ENCODE assay signal across 29 cellular contexts in the genomic region with DNA sequence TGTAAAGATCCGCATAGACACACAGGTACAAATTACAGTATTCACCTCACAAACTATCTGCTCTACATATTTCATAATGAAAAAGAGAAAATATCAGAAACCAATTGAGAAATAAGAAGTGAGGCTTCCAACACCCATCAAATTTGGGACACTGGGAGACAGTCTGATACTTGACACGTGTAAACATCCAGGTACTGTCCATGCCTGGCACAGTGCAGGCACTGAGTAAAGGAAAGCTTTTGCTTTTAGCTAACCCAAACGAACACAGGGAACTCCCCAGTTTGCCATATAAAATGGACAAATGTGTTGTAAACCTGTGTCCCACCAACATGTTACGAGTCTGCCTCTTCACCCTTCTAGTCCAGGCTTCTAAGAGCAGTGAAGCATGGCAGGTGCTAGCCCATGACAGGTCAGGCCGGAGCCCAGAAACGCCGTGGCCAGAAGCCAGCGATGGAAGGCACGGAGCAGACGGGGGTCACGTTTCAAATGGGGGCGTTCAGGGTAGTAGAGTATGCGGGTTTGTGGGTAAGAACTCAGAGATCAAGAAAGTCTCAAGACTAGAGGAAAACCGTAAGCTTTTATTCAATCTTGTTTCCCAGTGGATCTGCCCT. TPM values are rescaled to one million over a fixed set of nuclear protein-coding genes. Genes with fewer than 3 reads are reported as not detected.
A peak's percentile ranks its signal among the peaks of the same experiment; 100 is the strongest.
DNase-seq lines count a peak whose midpoint lies in the region; ATAC-seq, FAIRE-seq and TF ChIP-seq lines count a peak whose summit lies in the region.
"Had no signal": no experiment of that assay in that cellular context is flagged by ENCODE, and none has a peak within 500 bp of the region (broad histone marks: within the 10 kb centered on the region; RNA-seq: fewer than 3 reads in every experiment).

No MANE protein-coding gene starts in this region.

- no peak overlapping the region for H2BK20ac ChIP-seq in H1 (ENCODE audit: low read length)

- H3K18ac ChIP-seq in H1 (ENCODE audit: extremely low read depth, low read length) = no peak overlapping the region

- H2AK5ac ChIP-seq in H1 (ENCODE audit: low read depth, low read length) = 0 out of 2 replicates have a peak overlapping the region, but pooled peaks have one; percentile 44

- H3K23ac ChIP-seq in H1 (ENCODE audit: insufficient read length) = no peak overlapping the region

- no peak overlapping the region for H3K4me2 ChIP-seq in H1 (ENCODE audit: insufficient read depth in 1 of 2, low read depth in 2 of 2, low read length in 2 of 2)

- no peak overlapping the region for H3K27ac ChIP-seq in H1 (ENCODE audit: low read depth, low read length)
- H3K27ac ChIP-seq: esophagus muscularis mucosa, prostate gland, SJSA1, upper lobe of right lung had no signal

- peaks cover 6 to 19% (median 8%) of the 10 kb centered on the region in 4 experiments; a peak in 6 of 7 replicates for H3K4me1 ChIP-seq in H1 (replicated peaks in 1 of 4; ENCODE audit: control insufficient read depth in 3 of 4, insufficient read depth in 4 of 4, low read length in 3 of 4)
- H3K4me1 ChIP-seq: prostate gland, SJSA1, upper lobe of right lung had no signal

- no peak overlapping the region for H3K56ac ChIP-seq in H1 (replicated peaks; ENCODE audit: insufficient read length, low read depth, low read length)

- no peaks in the 10 kb centered on the region for H3K79me2 ChIP-seq in H1 (ENCODE audit: control insufficient read depth in 1 of 2, insufficient read depth in 2 of 2, low read length in 2 of 2)

- TF ChIP-seq CTCF in H1 (IDR thresholded peaks at IDR 0.05; ENCODE audit: control extremely low read depth in 1 of 3, insufficient read depth in 1 of 3, low read depth in 1 of 3, low read length in 3 of 3) = no peak
- TF ChIP-seq CTCF in GM10248 (IDR thresholded peaks at IDR 0.05; ENCODE audit: control extremely low read depth, extremely low read depth, low read depth, missing control alignments) = no peak

- intact Hi-C loops in Right ventricle myocardium inferior (cut with DNase I) = no loop called here
- intact Hi-C loops in cardiac septum (cut with DNase I) = no loop called here

- WGBS in H1 (ENCODE audit: extremely low coverage in 1 of 2, insufficient coverage in 1 of 2, insufficient read length in 1 of 2, insufficient replicate concordance in 2 of 2, low coverage in 1 of 2, low lambda C conversion rate in 2 of 2, missing lambda C conversion rate in 1 of 2), 2 experiments = 90% methylated on average over 14 of the region's 14 CpGs; no CpG with 5 or more reads in 1 of the 2 experiments

- no peak for TF ChIP-seq EP300 in H1 (IDR thresholded peaks at IDR 0.05; ENCODE audit: borderline replicate concordance in 1 of 2, low read depth in 2 of 2, low read length in 2 of 2)

- H3K4ac ChIP-seq in H1 (replicated peaks; ENCODE audit: insufficient read length, low read depth, low read length) = no peak overlapping the region

- no peak overlapping the region for H2AFZ ChIP-seq in H1 (ENCODE audit: low read length)

- no peak overlapping the region; the same call in 1 of the 2 replicates for H2BK12ac ChIP-seq in H1 (ENCODE audit: low read depth, low read length)

- no peak overlapping the region for H2BK5ac ChIP-seq in H1 (ENCODE audit: low read depth, low read length)

- ATAC-seq in Right ventricle myocardium inferior = peak; percentile 33
- no peak for ATAC-seq in GM18873 (IDR thresholded peaks at IDR 0.05; ENCODE audit: low FRiP score, unreplicated experiment)
- ATAC-seq in GM19467 (IDR thresholded peaks at IDR 0.05; ENCODE audit: unreplicated experiment) = no peak
- ATAC-seq: activated CD4-positive, CD25-positive, alpha-beta regulatory T cell treated with anti-CD3 and anti-CD28 coated beads, Interleukin-2, amount 50 U/mL, for 24 hours; CD8-positive, alpha-beta T cell; effector memory CD8-positive, alpha-beta T cell; Panc1; upper lobe of right lung had no signal

- no peaks in the 10 kb centered on the region for H3K9me3 ChIP-seq in H1 (ENCODE audit: insufficient read depth in 2 of 2, low read depth in 1 of 2, low read length in 1 of 2)
- H3K9me3 ChIP-seq: esophagus muscularis mucosa, prostate gland, SJSA1, upper lobe of right lung had no signal

- H4K5ac ChIP-seq in H1 (ENCODE audit: insufficient read length, low read depth, low read length) = no peak overlapping the region

- no peak overlapping the region for H3K4me3 ChIP-seq in H1 (ENCODE audit: extremely low read depth in 1 of 4, insufficient read depth in 2 of 4, low read depth in 3 of 4, low read length in 4 of 4)
- H3K4me3 ChIP-seq: esophagus muscularis mucosa, prostate gland, SJSA1, upper lobe of right lung had no signal

- TF ChIP-seq POLR2A in H1 (IDR thresholded peaks at IDR 0.05; ENCODE audit: control extremely low read depth in 1 of 2, low read depth in 2 of 2, low read length in 2 of 2) = no peak

- H3K79me1 ChIP-seq in H1 (ENCODE audit: low read depth, low read length) = 0 out of 2 replicates have a peak, but pooled peaks cover 6% of the 10 kb centered on the region

- TF ChIP-seq RAD21 in H1 (IDR thresholded peaks at IDR 0.05 in 1 of 2, conservative IDR thresholded peaks at IDR 0.05 in 1 of 2; ENCODE audit: low read depth in 2 of 2, low read length in 2 of 2) = no peak

- H2BK120ac ChIP-seq in H1 (replicated peaks; ENCODE audit: low read depth, low read length) = no peak overlapping the region

- no peak overlapping the region for H3K9ac ChIP-seq in H1 (replicated peaks in 1 of 4; ENCODE audit: extremely low read depth in 1 of 4, low read depth in 3 of 4, low read length in 3 of 4)

- no peak overlapping the region for H3K14ac ChIP-seq in H1 (ENCODE audit: insufficient read length)

- no peaks in the 10 kb centered on the region; a peak in 1 of 8 replicates for H3K36me3 ChIP-seq in H1 (ENCODE audit: control insufficient read depth in 2 of 4, insufficient read depth in 4 of 4, low read length in 3 of 4)
- H3K36me3 ChIP-seq: esophagus muscularis mucosa, prostate gland, upper lobe of right lung had no signal

- H3K23me2 ChIP-seq in H1 (ENCODE audit: low read depth, low read length) = no peaks in the 10 kb centered on the region

- CTCF ChIA-PET in H1 (lab: Charles Lee; ENCODE audit: partially characterized antibody) (interaction anchor here (0.6 to 1.5 kb wide), 2 partner anchors 11 to 503 kb away, joined by 3 to 5 read pairs; no protein-coding TSS in a partner anchor), GM10248 (lab: Yijun Ruan, JAX) (interaction anchor here (1.0 kb wide), 1 partner anchor 21 kb away, joined by 3 read pairs; no protein-coding TSS in a partner anchor)

- H3K27me3 ChIP-seq in H1 (replicated peaks in 1 of 4; ENCODE audit: control insufficient read depth in 3 of 4, extremely low read depth in 1 of 4, insufficient read depth in 3 of 4, low read length in 3 of 4) = no peaks in the 10 kb centered on the region
- H3K27me3 ChIP-seq: esophagus muscularis mucosa, SJSA1, upper lobe of right lung had no signal

- H2BK15ac ChIP-seq in H1 (ENCODE audit: low read length) = no peak overlapping the region

- FAIRE-seq in H1 (lab: Jason Lieb, UNC) = no peak
- FAIRE-seq: A204.1, colon, frontal cortex, TTC549 had no signal

- no peak overlapping the region for H4K91ac ChIP-seq in H1 (replicated peaks; ENCODE audit: insufficient read length, low read length)

- H4K8ac ChIP-seq in H1 (ENCODE audit: extremely low read depth, insufficient read depth, low read length) = no peak overlapping the region

- H4K20me1 ChIP-seq in H1 (replicated peaks in 1 of 2; ENCODE audit: control insufficient read depth in 1 of 2, insufficient read depth in 2 of 2, low read length in 2 of 2) = peaks cover 0 to 11% of the 10 kb centered on the region in 2 experiments

- POLR2A ChIA-PET in H1 (lab: Charles Lee; ENCODE audit: partially characterized antibody) = no interaction called here
- POLR2A ChIA-PET in GM10248 (lab: Yijun Ruan, JAX) = no interaction called here

- no peak for DNase-seq in Right ventricle myocardium inferior (ENCODE audit: missing footprints)
- no peak for DNase-seq in cardiac septum (ENCODE audit: low spot score)
- no peak for DNase-seq in H1 (ENCODE audit: low read depth in 1 of 2, low spot score in 2 of 2)
- peak; percentile 27 for DNase-seq in kidney glomerular epithelial cell (lab: John Stamatoyannopoulos, UW)
- DNase-seq in NCI-H82 (lab: John Stamatoyannopoulos, UW) = no peak
- no peak for DNase-seq in GM10248 (ENCODE audit: extremely low spot score)
- DNase-seq: activated CD4-positive, alpha-beta memory T cell treated with anti-CD3 and anti-CD28 coated beads for 36 hours; activated effector memory CD4-positive, alpha-beta T cell treated with Interleukin-2 at 50 U/mL for 16 hours; CD8-positive, alpha-beta T cell; DMS53; effector memory CD8-positive, alpha-beta T cell; H7; hypothalamus; mammary epithelial cell; NCI-H1048; NCI-H1930; NK-92 treated with Interleukin-12 subunit alpha and Interleukin-12 subunit beta, amount 100 ng/mL, for 24 hours; upper lobe of right lung had no signal

TF ChIP-seq in H1, 55 proteins besides CTCF, POLR2A, EP300 and RAD21:
- no peak for TF ChIP-seq RXRA (IDR thresholded peaks at IDR 0.05; ENCODE audit: insufficient read depth, low read depth, low read length)

RNA-seq across cellular contexts. Expression of gene CDH2, which starts 27.0 kb away (rescaled TPM):
- 293 TPM for total RNA-seq in Right ventricle myocardium inferior
- total RNA-seq in cardiac septum = 367 TPM
- total RNA-seq in H1 (2021; fragmentation: NEBNext Ultra II Directional; extraction: Animal tissue kit (Norgen Biotek cat#: 25700)) = 53.8 and 56.5 TPM in 2 replicates
- polyA plus RNA-seq in H1 (2011; rRNA removed) = 12.4 and 15.0 TPM in 2 replicates
- 19.3 TPM for polyA plus RNA-seq in H1 (2011; cell fraction: cytosol; rRNA removed)
- 17.3 TPM for polyA plus RNA-seq in H1 (2011; cell fraction: nucleus; rRNA removed)
- 19.6 to 43.7 TPM (median 29.0 TPM) in 4 replicates for polyA plus RNA-seq in H1 (2012, experiment 1 of 2)
- polyA plus RNA-seq in H1 (2012, experiment 2 of 2) = 2.8 TPM
- 73.3 TPM for polyA plus RNA-seq in H1 (2013, experiment 1 of 2)
- 72.4 TPM for polyA plus RNA-seq in H1 (2013, experiment 2 of 2)
- polyA minus RNA-seq in H1 (2011; rRNA and poly(A)+ RNA removed) = 59.4 and 75.0 TPM in 2 replicates
- polyA minus RNA-seq in H1 (2011; cell fraction: cytosol; rRNA and poly(A)+ RNA removed) = 22.8 TPM
- polyA minus RNA-seq in H1 (2011; cell fraction: nucleus; rRNA and poly(A)+ RNA removed) = 33.8 TPM
- total RNA-seq: activated CD4-positive, alpha-beta memory T cell treated with anti-CD3 and anti-CD28 coated beads for 36 hours had no signal
- polyA plus RNA-seq: mammary epithelial cell had no signal
